Comparison of ENCODE assay signal across 8 cellular contexts in genomic region chr14:23953464-23954278, GRCh38. TPM values are rescaled to one million over a fixed set of nuclear protein-coding genes. Genes with fewer than 3 reads are reported as not detected.
A peak's percentile ranks its signal among the peaks of the same experiment; 100 is the strongest.
DNase-seq lines count a peak whose midpoint lies in the region; TF ChIP-seq lines count a peak whose summit lies in the region.

Gene DHRS4 (plus strand): TSS chr14:23953770. CDS start chr14:23953789, 19 bp downstream.

- no peaks in the 10 kb centered on the region for H3K9me3 ChIP-seq in SK-N-MC (ENCODE audit: low read depth, low read length)
- no peaks in the 10 kb centered on the region for H3K9me3 ChIP-seq in osteoblast (ENCODE audit: low read depth, low read length)
- no peaks in the 10 kb centered on the region for H3K9me3 ChIP-seq in testis

- no peaks in the 10 kb centered on the region for H3K36me3 ChIP-seq in SK-N-MC (ENCODE audit: insufficient read depth, low read length)
- H3K36me3 ChIP-seq in osteoblast (ENCODE audit: insufficient read depth, low read length), result no peaks in the 10 kb centered on the region
- H3K36me3 ChIP-seq in testis (ENCODE audit: low read depth, missing control alignments), result no peaks in the 10 kb centered on the region

- H3K4me3 ChIP-seq in GM08714 (ENCODE audit: low read length) (peak within 1 kb of the TSS; percentile 70), HFF-Myc (replicated peaks; ENCODE audit: low read depth, low read length) (peak within 1 kb of the TSS; percentile 84), SK-N-MC (peak within 1 kb of the TSS; percentile 84), osteoblast (ENCODE audit: insufficient read depth, low read length) (peak within 1 kb of the TSS; percentile 87), testis (peak within 1 kb of the TSS; percentile 74 to 75)

- peak within 1 kb of the TSS; percentile 95 for H3K27ac Mint-ChIP-seq in activated naive CD4-positive, alpha-beta T cell treated with anti-CD3 and anti-CD28 coated beads, Interleukin-2, amount 10 ng/mL, durations not matched to agents 7 days and 5 days

- DNase-seq in HFF-Myc (ENCODE audit: extremely low read depth, low read depth), result peak; percentile 45
- DNase-seq in NAMALWA (ENCODE audit: low spot score), result peak; percentile 46
- no peak for DNase-seq in SK-N-MC (ENCODE audit: low read depth, low spot score)
- DNase-seq in activated naive CD4-positive, alpha-beta T cell treated with anti-CD3 and anti-CD28 coated beads, Interleukin-2, amount 10 ng/mL, durations not matched to agents 7 days and 5 days, result peak; percentile 92
- peak; percentile 86 for DNase-seq in globus pallidus (ENCODE audit: low spot score)
- DNase-seq in osteoblast (ENCODE audit: insufficient read length, low spot score, missing footprints), result peak; percentile 91
- peak; percentile 88 for DNase-seq in testis

- intact Hi-C loops in testis (cut with DNase I; ENCODE audit: low total_unique reads), result no loop called here

- CTCF ChIA-PET in activated naive CD4-positive, alpha-beta T cell treated with anti-CD3 and anti-CD28 coated beads, Interleukin-2, amount 10 ng/mL, durations not matched to agents 7 days and 5 days (lab: Charles Lee), result interaction anchor here (0.9 to 2.2 kb wide), 4 partner anchors 23 to 322 kb away, joined by 3 to 5 read pairs (median 4); no protein-coding TSS in a partner anchor

- TF ChIP-seq POLR2A in testis (IDR thresholded peaks at IDR 0.05), result no peak

- peak within 1 kb of the TSS; percentile 78 for H3K4me2 ChIP-seq in osteoblast (ENCODE audit: insufficient read depth, low read length)

- H3K9me3 Mint-ChIP-seq in activated naive CD4-positive, alpha-beta T cell treated with anti-CD3 and anti-CD28 coated beads, Interleukin-2, amount 10 ng/mL, durations not matched to agents 7 days and 5 days, result peaks cover 17% of the 10 kb centered on the region

- no peaks in the 10 kb centered on the region for H4K20me1 ChIP-seq in osteoblast (ENCODE audit: insufficient read depth, low read length)

- TF ChIP-seq CTCF in HFF-Myc (IDR thresholded peaks at IDR 0.05; ENCODE audit: low read depth, low read length, missing control alignments), result peak; percentile 95
- peak; percentile 92 for TF ChIP-seq CTCF in osteoblast (IDR thresholded peaks at IDR 0.05; ENCODE audit: extremely low read depth, low read depth, low read length)
- peak; percentile 70 to 92 (median 80) for TF ChIP-seq CTCF in testis (IDR thresholded peaks at IDR 0.05)

- no peaks in the 10 kb centered on the region for H3K27me3 ChIP-seq in osteoblast (ENCODE audit: insufficient read depth, low read length)
- H3K27me3 ChIP-seq in testis, result no peaks in the 10 kb centered on the region

- H3K27ac ChIP-seq in SK-N-MC (peak within 1 kb of the TSS; percentile 9; the same call in 1 of the 2 replicates), osteoblast (ENCODE audit: low read depth, low read length) (peak within 1 kb of the TSS; percentile 64), testis (peak within 1 kb of the TSS; percentile 77 to 84)

- H3K79me2 ChIP-seq in osteoblast (ENCODE audit: insufficient read depth, low read length), result peaks cover 11% of the 10 kb centered on the region

- no peaks in the 10 kb centered on the region for H3K27me3 Mint-ChIP-seq in activated naive CD4-positive, alpha-beta T cell treated with anti-CD3 and anti-CD28 coated beads, Interleukin-2, amount 10 ng/mL, durations not matched to agents 7 days and 5 days

- H3K36me3 Mint-ChIP-seq in activated naive CD4-positive, alpha-beta T cell treated with anti-CD3 and anti-CD28 coated beads, Interleukin-2, amount 10 ng/mL, durations not matched to agents 7 days and 5 days, result peaks cover 24% of the 10 kb centered on the region

- 1% methylated on average over 29 to 41 of the region's 44 CpGs for WGBS in testis, 2 donors

- H2AFZ ChIP-seq in osteoblast (ENCODE audit: low read length), result peak within 1 kb of the TSS; percentile 94

- peaks cover 2% of the 10 kb centered on the region for H3K4me1 ChIP-seq in osteoblast (ENCODE audit: insufficient read depth, low read length)
- peaks cover 14% of the 10 kb centered on the region for H3K4me1 ChIP-seq in testis

- H3K4me1 Mint-ChIP-seq in activated naive CD4-positive, alpha-beta T cell treated with anti-CD3 and anti-CD28 coated beads, Interleukin-2, amount 10 ng/mL, durations not matched to agents 7 days and 5 days, result peaks cover 30% of the 10 kb centered on the region

- H3K9ac ChIP-seq in SK-N-MC (ENCODE audit: insufficient read length), result peak within 1 kb of the TSS; percentile 80

- peak within 1 kb of the TSS; percentile 98 for H3K4me3 Mint-ChIP-seq in activated naive CD4-positive, alpha-beta T cell treated with anti-CD3 and anti-CD28 coated beads, Interleukin-2, amount 10 ng/mL, durations not matched to agents 7 days and 5 days

RNA-seq across cellular contexts. Expression of gene DHRS4, which starts in this region (rescaled TPM):
- 31.5 and 36.5 TPM in 2 replicates for total RNA-seq in osteoblast
- total RNA-seq in testis, result 10 to 100 TPM; 33.6 to 41.8 TPM
- polyA plus RNA-seq in testis (ENCODE audit: insufficient read depth, low read depth, low replicate concordance), result 26.0 TPM

Comparison
In these comparisons a context has a peak if more than half of its experiments do, and no peak if none do; other contexts are left out.
1. H3K27ac ChIP-seq: peak in every context shown above with its lines; median percentile 80 in testis; 64 in osteoblast; 9 in SK-N-MC.